In genomic region chr20:57198359-57199072, GRCh38 we compare ENCODE assay signal across 23 cellular contexts.
A peak's percentile ranks its signal among the peaks of the same experiment; 100 is the strongest.
DNase-seq lines count a peak whose midpoint lies in the region; ATAC-seq, FAIRE-seq and TF ChIP-seq lines count a peak whose summit lies in the region.
"Had no signal": no experiment of that assay in that cellular context is flagged by ENCODE, and none has a peak within 500 bp of the region (broad histone marks: within the 10 kb centered on the region; RNA-seq: fewer than 3 reads in every experiment).

No MANE protein-coding gene starts in this region.

- no TSS peak for BruUV-seq in A673 (replicated peaks; lab: Mats Ljungman, UMichigan)

- POLR2A ChIA-PET in A673 (lab: Charles Lee; ENCODE audit: low non-redundant PET) = no interaction called here

- DNase-seq in A673 (ENCODE audit: low spot score) (peak; percentile 14), H54 (ENCODE audit: insufficient read length, low spot score) (peak; percentile 29), SJCRH30 (peak; percentile 88 to 90), iPS-NIHi7 (ENCODE audit: extremely low spot score) (peak; percentile 40), COR-L47 (lab: John Stamatoyannopoulos, UW) (no peak)
- DNase-seq: activated gamma-delta T cell treated with Interleukin-2 at 50 U/mL for 16 hours, colonic mucosa, IMR-90, left cardiac atrium, naive B cell, NCI-H1417, NCI-H2107, T-helper 17 cell, upper lobe of left lung had no signal

- H3K4me1 ChIP-seq in A673 (ENCODE audit: insufficient read depth, low read length, poor library complexity, severe bottlenecking) (no peaks in the 10 kb centered on the region), SJCRH30 (peaks cover 55% of the 10 kb centered on the region)
- H3K4me1 ChIP-seq: breast epithelium, colonic mucosa, right atrium auricular region, upper lobe of left lung had no signal

- no peak for ATAC-seq in GM21423 (IDR thresholded peaks at IDR 0.05; ENCODE audit: unreplicated experiment)
- ATAC-seq in GM19023 (IDR thresholded peaks at IDR 0.05; ENCODE audit: unreplicated experiment) = no peak
- no peak for ATAC-seq in GM18861 (IDR thresholded peaks at IDR 0.05; ENCODE audit: unreplicated experiment)
- ATAC-seq: left cardiac atrium, Panc1, T-helper 17 cell had no signal

- H3K36me3 ChIP-seq in A673 (ENCODE audit: insufficient read depth, low read length, poor library complexity, severe bottlenecking) (no peaks in the 10 kb centered on the region), SJCRH30 (no peaks in the 10 kb centered on the region)
- H3K36me3 ChIP-seq: breast epithelium, colonic mucosa, right atrium auricular region, upper lobe of left lung had no signal

- H3K9me3 ChIP-seq in A673 (ENCODE audit: low read depth, low read length, poor library complexity, severe bottlenecking) = no peaks in the 10 kb centered on the region
- H3K9me3 ChIP-seq in SJCRH30 (replicated peaks) = no peaks in the 10 kb centered on the region
- H3K9me3 ChIP-seq: breast epithelium, colonic mucosa, right atrium auricular region, upper lobe of left lung had no signal

- CTCF ChIA-PET in A673 (lab: Charles Lee) = no interaction called here

- no peak for FAIRE-seq in H54 (lab: Jason Lieb, UNC)
- FAIRE-seq: A204.1, G401.6 had no signal

- intact Hi-C loops in A673 (cut with micrococcal nuclease; ENCODE audit: unreplicated experiment) = no loop called here

- no peak for TF ChIP-seq CTCF in A673 (conservative IDR thresholded peaks at IDR 0.05; ENCODE audit: low read depth, low read length)

- H3K27ac ChIP-seq in A673 (ENCODE audit: low read depth, low read length, poor library complexity, severe bottlenecking) (no peak overlapping the region), SJCRH30 (no peak overlapping the region; the same call in 1 of the 2 replicates)
- H3K27ac ChIP-seq: breast epithelium, colonic mucosa, right atrium auricular region, upper lobe of left lung, VCaP had no signal

- H3K27me3 ChIP-seq in A673 (replicated peaks; ENCODE audit: insufficient read depth, low read depth, low read length, poor library complexity) (no peaks in the 10 kb centered on the region), SJCRH30 (no peaks in the 10 kb centered on the region)
- H3K27me3 ChIP-seq: breast epithelium, colonic mucosa, right atrium auricular region, upper lobe of left lung had no signal

- H3K4me3 ChIP-seq in A673 (ENCODE audit: low read depth, low read length, poor library complexity, severe bottlenecking) (no peak overlapping the region), SJCRH30 (no peak overlapping the region)
- H3K4me3 ChIP-seq: breast epithelium, colonic mucosa, right atrium auricular region, upper lobe of left lung had no signal

- TF ChIP-seq POLR2A in H54 (IDR thresholded peaks at IDR 0.05; ENCODE audit: low read depth, low read length) = no peak
